ENCODE assay signal across 12 cellular contexts in the genomic region with DNA sequence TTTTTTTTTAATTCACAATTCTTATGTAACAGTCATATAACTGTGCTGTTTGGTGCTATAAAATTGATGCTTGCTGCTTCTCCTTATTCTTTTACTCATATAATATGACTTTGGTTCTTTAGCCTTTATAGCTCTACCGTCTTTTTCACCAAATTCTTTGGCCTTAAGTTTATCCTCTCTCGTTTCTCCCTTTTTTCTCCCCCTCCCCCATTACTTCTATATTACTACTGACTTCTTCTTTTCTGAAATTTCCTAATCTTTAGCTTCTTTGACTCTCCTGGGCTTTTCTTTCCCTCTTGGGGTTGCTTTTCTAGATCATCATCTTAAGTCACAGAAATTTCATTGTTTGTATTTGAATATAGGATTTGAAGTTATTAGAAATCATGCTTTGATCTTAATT. TPM values are rescaled to one million over a fixed set of nuclear protein-coding genes. Genes with fewer than 3 reads are reported as not detected.
"Had no signal": no experiment of that assay in that cellular context is flagged by ENCODE, and none has a peak within 500 bp of the region (broad histone marks: within the 10 kb centered on the region; RNA-seq: fewer than 3 reads in every experiment).

No MANE protein-coding gene starts in this region.

- H3K4me3 Mint-ChIP-seq: activated B cell treated with CpG ODN at 0.5 μM for 24 hours; stimulated activated naive B cell treated with anti-CD40 and anti-IgM and Interleukin-4, amounts not matched to agents 10 μg/mL and 1 μg/mL and 100 μg/mL, for 72 hours had no signal

- H3K27me3 ChIP-seq: cardiac muscle cell, esophagus squamous epithelium, spleen had no signal

- H3K4me3 ChIP-seq: cardiac muscle cell, esophagus squamous epithelium, spleen had no signal

- DNase-seq: activated B cell treated with CpG ODN at 0.5 μM for 24 hours; activated gamma-delta T cell treated with Interleukin-2 at 50 U/mL for 16 hours; esophagus squamous epithelium; foreskin fibroblast; naive thymus-derived CD4-positive, alpha-beta T cell; spleen; stimulated activated CD4-positive, alpha-beta T cell treated with anti-CD3 and anti-CD28 coated beads, Interleukin-1b, Interleukin-23, amount 100 ng/mL, for 48 hours; stimulated activated naive B cell treated with anti-CD40 and anti-IgM and Interleukin-4, amounts not matched to agents 10 μg/mL and 1 μg/mL and 100 μg/mL, for 72 hours; trophoblast cell had no signal

- H3K9me3 Mint-ChIP-seq: activated B cell treated with CpG ODN at 0.5 μM for 24 hours; naive thymus-derived CD4-positive, alpha-beta T cell; stimulated activated naive B cell treated with anti-CD40 and anti-IgM and Interleukin-4, amounts not matched to agents 10 μg/mL and 1 μg/mL and 100 μg/mL, for 72 hours had no signal

- H3K27me3 Mint-ChIP-seq: activated B cell treated with CpG ODN at 0.5 μM for 24 hours; naive thymus-derived CD4-positive, alpha-beta T cell; stimulated activated naive B cell treated with anti-CD40 and anti-IgM and Interleukin-4, amounts not matched to agents 10 μg/mL and 1 μg/mL and 100 μg/mL, for 72 hours had no signal

- H3K27ac ChIP-seq: cardiac muscle cell, esophagus squamous epithelium, spleen had no signal

- H3K9me3 ChIP-seq: esophagus squamous epithelium, spleen had no signal

- ATAC-seq: naive thymus-derived CD4-positive, alpha-beta T cell; sciatic nerve; stimulated activated naive B cell treated with anti-CD40 and anti-IgM and Interleukin-4, amounts not matched to agents 10 μg/mL and 1 μg/mL and 100 μg/mL, for 72 hours had no signal

- H3K27ac Mint-ChIP-seq: activated B cell treated with CpG ODN at 0.5 μM for 24 hours; stimulated activated naive B cell treated with anti-CD40 and anti-IgM and Interleukin-4, amounts not matched to agents 10 μg/mL and 1 μg/mL and 100 μg/mL, for 72 hours had no signal

RNA-seq across cellular contexts. Expression of a gene that starts 51.5 kb away (rescaled TPM):
- total RNA-seq: cardiac muscle cell, omental fat pad had no signal
